24 cellular contexts compared by ENCODE assay signal in genomic region chr22:23357028-23357427, GRCh38.
"Had no signal": no experiment of that assay in that cellular context is flagged by ENCODE, and none has a peak within 500 bp of the region (broad histone marks: within the 10 kb centered on the region; RNA-seq: fewer than 3 reads in every experiment).

No MANE protein-coding gene starts in this region.

- H3K9me3 ChIP-seq: body of pancreas, left ventricle myocardium inferior, sigmoid colon had no signal

- H3K4me1 ChIP-seq: body of pancreas, left ventricle myocardium inferior, sigmoid colon had no signal

- H3K4me3 ChIP-seq: body of pancreas, cardiac muscle cell, left ventricle myocardium inferior, sigmoid colon, smooth muscle cell had no signal

- DNase-seq: activated CD4-positive, alpha-beta T cell treated with anti-CD3 and anti-CD28 coated beads, Interleukin-2, amount 10 ng/mL, durations not matched to agents 24 days and 14 days; activated CD8-positive, alpha-beta memory T cell treated with anti-CD3 and anti-CD28 coated beads, Interleukin-2, amount 10 ng/mL, durations not matched to agents 7 days and 5 days; activated CD8-positive, alpha-beta T cell treated with anti-CD3 and anti-CD28 coated beads for 36 hours; activated effector memory CD4-positive, alpha-beta T cell treated with anti-CD3 and anti-CD28 coated beads, Interleukin-2, amount 50 U/mL, for 16 hours; activated naive CD4-positive, alpha-beta T cell treated with anti-CD3 and anti-CD28 coated beads, Interleukin-2, amount 50 U/mL, for 16 hours; activated naive CD8-positive, alpha-beta T cell treated with anti-CD3 and anti-CD28 coated beads, Interleukin-2, amount 50 U/mL, for 24 hours; activated T-cell treated with anti-CD3 and anti-CD28 coated beads for 4 hours; anterior cingulate cortex; body of pancreas; effector memory CD4-positive, alpha-beta T cell; foreskin melanocyte; kidney; left ventricle myocardium inferior; midbrain; nucleus accumbens; sigmoid colon; stimulated activated CD4-positive, alpha-beta T cell treated with anti-CD3 and anti-CD28 coated beads, Interleukin-2, amount 100 ng/mL, for 48 hours; stimulated activated CD8-positive, alpha-beta memory T cell treated with anti-CD3 and anti-CD28 coated beads, Interleukin-4, amount 100 ng/mL, for 48 hours; stimulated activated naive B cell treated with anti-CD40 and anti-IgM and Interleukin-4, amounts not matched to agents 10 μg/mL and 1 μg/mL and 100 μg/mL, for 72 hours; trophoblast cell had no signal

- H3K36me3 ChIP-seq: cardiac muscle cell, left ventricle myocardium inferior, sigmoid colon had no signal

- H3K36me3 Mint-ChIP-seq: activated CD8-positive, alpha-beta memory T cell treated with anti-CD3 and anti-CD28 coated beads, Interleukin-2, amount 10 ng/mL, durations not matched to agents 7 days and 5 days; stimulated activated naive B cell treated with anti-CD40 and anti-IgM and Interleukin-4, amounts not matched to agents 10 μg/mL and 1 μg/mL and 100 μg/mL, for 72 hours had no signal

- H3K4me3 Mint-ChIP-seq: activated CD4-positive, alpha-beta T cell treated with anti-CD3 and anti-CD28 coated beads, Interleukin-2, amount 10 ng/mL, durations not matched to agents 24 days and 14 days; activated CD8-positive, alpha-beta memory T cell treated with anti-CD3 and anti-CD28 coated beads, Interleukin-2, amount 10 ng/mL, durations not matched to agents 7 days and 5 days; activated CD8-positive, alpha-beta T cell treated with anti-CD3 and anti-CD28 coated beads for 36 hours; activated naive CD8-positive, alpha-beta T cell treated with anti-CD3 and anti-CD28 coated beads, Interleukin-2, amount 50 U/mL, for 24 hours; nephron; stimulated activated naive B cell treated with anti-CD40 and anti-IgM and Interleukin-4, amounts not matched to agents 10 μg/mL and 1 μg/mL and 100 μg/mL, for 72 hours had no signal

- H3K27ac Mint-ChIP-seq: activated CD4-positive, alpha-beta T cell treated with anti-CD3 and anti-CD28 coated beads, Interleukin-2, amount 10 ng/mL, durations not matched to agents 24 days and 14 days; activated CD8-positive, alpha-beta memory T cell treated with anti-CD3 and anti-CD28 coated beads, Interleukin-2, amount 10 ng/mL, durations not matched to agents 7 days and 5 days; activated CD8-positive, alpha-beta T cell treated with anti-CD3 and anti-CD28 coated beads for 36 hours; activated naive CD8-positive, alpha-beta T cell treated with anti-CD3 and anti-CD28 coated beads, Interleukin-2, amount 50 U/mL, for 24 hours; nephron; stimulated activated naive B cell treated with anti-CD40 and anti-IgM and Interleukin-4, amounts not matched to agents 10 μg/mL and 1 μg/mL and 100 μg/mL, for 72 hours had no signal

- H3K4me1 Mint-ChIP-seq: activated naive CD8-positive, alpha-beta T cell treated with anti-CD3 and anti-CD28 coated beads, Interleukin-2, amount 50 U/mL, for 24 hours; nephron; stimulated activated naive B cell treated with anti-CD40 and anti-IgM and Interleukin-4, amounts not matched to agents 10 μg/mL and 1 μg/mL and 100 μg/mL, for 72 hours had no signal

- H3K9me3 Mint-ChIP-seq: activated CD4-positive, alpha-beta T cell treated with anti-CD3 and anti-CD28 coated beads, Interleukin-2, amount 10 ng/mL, durations not matched to agents 24 days and 14 days; activated CD8-positive, alpha-beta T cell treated with anti-CD3 and anti-CD28 coated beads for 36 hours; activated naive CD8-positive, alpha-beta T cell treated with anti-CD3 and anti-CD28 coated beads, Interleukin-2, amount 50 U/mL, for 24 hours; nephron; stimulated activated naive B cell treated with anti-CD40 and anti-IgM and Interleukin-4, amounts not matched to agents 10 μg/mL and 1 μg/mL and 100 μg/mL, for 72 hours had no signal

- H3K27me3 ChIP-seq: body of pancreas, sigmoid colon had no signal

- H3K27ac ChIP-seq: body of pancreas, cardiac muscle cell, left ventricle myocardium inferior, sigmoid colon, VCaP had no signal
